23 cellular contexts compared by ENCODE assay signal in the genomic region with DNA sequence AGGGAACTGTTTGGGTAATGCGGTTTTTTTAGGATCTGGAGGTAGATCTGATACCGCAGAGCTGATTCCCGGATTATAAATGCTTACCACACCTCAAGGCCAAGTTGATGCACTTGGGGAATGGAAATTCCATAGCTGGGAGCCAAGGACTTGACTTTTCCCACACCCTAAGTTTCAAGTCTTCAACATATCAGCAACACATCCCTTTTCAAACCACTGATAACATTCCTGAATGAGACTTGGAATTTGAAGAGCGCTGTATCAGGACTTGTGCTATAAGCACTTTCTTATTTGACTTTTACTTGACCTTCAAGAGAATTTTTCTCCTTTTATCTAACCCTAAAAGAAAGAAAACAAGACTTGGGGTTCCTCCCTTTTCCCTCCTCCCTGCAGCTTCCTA.
"Had no signal": no experiment of that assay in that cellular context is flagged by ENCODE, and none has a peak within 500 bp of the region (broad histone marks: within the 10 kb centered on the region; RNA-seq: fewer than 3 reads in every experiment).

No MANE protein-coding gene starts in this region.

- H3K27me3 ChIP-seq: foreskin keratinocyte, hepatocyte, suprapubic skin, tibial nerve, uterus had no signal

- H2AFZ ChIP-seq: hepatocyte had no signal

- H3K4me3 Mint-ChIP-seq: activated naive CD8-positive, alpha-beta T cell treated with anti-CD3 and anti-CD28 coated beads for 36 hours; activated T-cell treated with anti-CD3 and anti-CD28 coated beads, Interleukin-2, amount 50 U/mL, for 4 hours; endodermal cell; immature natural killer cell; natural killer cell; stimulated activated naive CD8-positive, alpha-beta T cell treated with anti-CD3 and anti-CD28 coated beads, Interleukin-15, amount 100 ng/mL, for 72 hours; WTC11 had no signal

- ATAC-seq: activated T-cell treated with anti-CD3 and anti-CD28 coated beads, Interleukin-2, amount 50 U/mL, for 4 hours; foreskin keratinocyte; natural killer cell; stimulated activated naive CD8-positive, alpha-beta T cell treated with anti-CD3 and anti-CD28 coated beads, Interleukin-15, amount 100 ng/mL, for 72 hours; WTC11 had no signal

- H3K27ac Mint-ChIP-seq: activated naive CD8-positive, alpha-beta T cell treated with anti-CD3 and anti-CD28 coated beads for 36 hours; endodermal cell; immature natural killer cell; natural killer cell; stimulated activated naive CD8-positive, alpha-beta T cell treated with anti-CD3 and anti-CD28 coated beads, Interleukin-15, amount 100 ng/mL, for 72 hours; WTC11 had no signal

- H3K9me3 ChIP-seq: prostate gland, suprapubic skin, tibial nerve, uterus had no signal

- H3K4me1 ChIP-seq: prostate gland, uterus had no signal

- H3K9me3 Mint-ChIP-seq: activated naive CD8-positive, alpha-beta T cell treated with anti-CD3 and anti-CD28 coated beads for 36 hours; activated T-cell treated with anti-CD3 and anti-CD28 coated beads, Interleukin-2, amount 50 U/mL, for 4 hours; endodermal cell; immature natural killer cell; natural killer cell; stimulated activated naive CD8-positive, alpha-beta T cell treated with anti-CD3 and anti-CD28 coated beads, Interleukin-15, amount 100 ng/mL, for 72 hours; WTC11 had no signal

- H3K27ac ChIP-seq: foreskin keratinocyte, hepatocyte, prostate gland, suprapubic skin, tibial nerve, uterus had no signal

- H3K4me2 ChIP-seq: hepatocyte had no signal

- H3K4me1 Mint-ChIP-seq: activated naive CD8-positive, alpha-beta T cell treated with anti-CD3 and anti-CD28 coated beads for 36 hours; natural killer cell; stimulated activated naive CD8-positive, alpha-beta T cell treated with anti-CD3 and anti-CD28 coated beads, Interleukin-15, amount 100 ng/mL, for 72 hours had no signal

- H3K4me3 ChIP-seq: hepatocyte, prostate gland, suprapubic skin, tibial nerve, uterus had no signal

- H3K36me3 Mint-ChIP-seq: activated naive CD8-positive, alpha-beta T cell treated with anti-CD3 and anti-CD28 coated beads for 36 hours; immature natural killer cell; natural killer cell; WTC11 had no signal

- H3K36me3 ChIP-seq: prostate gland, suprapubic skin, tibial nerve, uterus had no signal

- DNase-seq: activated CD4-positive, alpha-beta T cell treated with anti-CD3 and anti-CD28 coated beads for 4 hours; activated CD4-positive, alpha-beta T cell treated with anti-CD3 and anti-CD28 coated beads, Interleukin-2, amount 50 U/mL, for 48 hours; activated CD8-positive, alpha-beta memory T cell treated with anti-CD3 and anti-CD28 coated beads, Interleukin-2, amount 50 U/mL, for 48 hours; activated naive CD4-positive, alpha-beta T cell treated with Interleukin-2 at 50 U/mL for 16 hours; activated naive CD8-positive, alpha-beta T cell treated with anti-CD3 and anti-CD28 coated beads for 36 hours; activated T-cell treated with anti-CD3 and anti-CD28 coated beads, Interleukin-2, amount 50 U/mL, for 4 hours; amniotic stem cell; cortex of kidney; endodermal cell; foreskin keratinocyte; immature natural killer cell; kidney glomerular epithelial cell; midbrain; natural killer cell; stimulated activated CD4-positive, alpha-beta T cell treated with anti-CD3 and anti-CD28 coated beads, Interleukin-1b, Interleukin-23, amount 100 ng/mL, for 48 hours; stimulated activated naive CD8-positive, alpha-beta T cell treated with anti-CD3 and anti-CD28 coated beads, Interleukin-15, amount 100 ng/mL, for 72 hours; T-helper 1 cell; uterus had no signal
